Comparison of ENCODE assay signal across 15 cellular contexts in the genomic region with DNA sequence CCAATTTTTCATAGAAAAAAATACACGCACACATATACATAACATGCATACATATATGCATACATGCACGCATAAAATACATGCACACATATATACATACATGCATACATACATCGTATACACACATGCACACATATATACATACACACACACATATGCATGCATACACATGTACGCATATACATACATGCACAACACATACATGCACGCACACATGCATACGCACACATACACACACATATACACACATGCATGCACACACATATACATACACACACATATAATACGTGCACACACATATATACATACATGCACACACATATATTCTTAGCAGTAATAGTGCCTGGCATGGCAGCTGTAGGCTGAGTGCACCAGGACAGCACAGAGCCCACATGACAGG.
"Had no signal": no experiment of that assay in that cellular context is flagged by ENCODE, and none has a peak within 500 bp of the region (broad histone marks: within the 10 kb centered on the region; RNA-seq: fewer than 3 reads in every experiment).

No MANE protein-coding gene starts in this region.

- ATAC-seq: activated T-cell treated with anti-CD3 and anti-CD28 coated beads, Interleukin-2, amount 50 U/mL, for 4 hours; effector memory CD8-positive, alpha-beta T cell; pancreas; sciatic nerve; stimulated activated effector memory CD8-positive, alpha-beta T cell treated with anti-CD3 and anti-CD28 coated beads, Interleukin-12 subunit alpha, Interleukin-12 subunit beta, amount 100 ng/mL, for 72 hours had no signal

- H3K4me1 ChIP-seq: adrenal gland, pancreas, testis had no signal

- H3K4me3 Mint-ChIP-seq: activated CD4-positive, alpha-beta T cell treated with anti-CD3 and anti-CD28 coated beads, Interleukin-2, amount 10 ng/mL, durations not matched to agents 24 days and 14 days; activated naive CD4-positive, alpha-beta T cell treated with anti-CD3 and anti-CD28 coated beads, Interleukin-2, amount 50 U/mL, for 24 hours; activated T-cell treated with anti-CD3 and anti-CD28 coated beads, Interleukin-2, amount 50 U/mL, for 4 hours; effector memory CD8-positive, alpha-beta T cell; memory B cell; stimulated activated effector memory CD8-positive, alpha-beta T cell treated with anti-CD3 and anti-CD28 coated beads, Interleukin-12 subunit alpha, Interleukin-12 subunit beta, amount 100 ng/mL, for 72 hours had no signal

- H3K4me2 ChIP-seq: smooth muscle cell had no signal

- H3K27me3 ChIP-seq: adrenal gland, pancreas, testis, upper lobe of left lung had no signal

- H3K9me3 Mint-ChIP-seq: activated CD4-positive, alpha-beta T cell treated with anti-CD3 and anti-CD28 coated beads, Interleukin-2, amount 10 ng/mL, durations not matched to agents 24 days and 14 days; activated naive CD4-positive, alpha-beta T cell treated with anti-CD3 and anti-CD28 coated beads, Interleukin-2, amount 50 U/mL, for 24 hours; activated T-cell treated with anti-CD3 and anti-CD28 coated beads, Interleukin-2, amount 50 U/mL, for 4 hours; effector memory CD8-positive, alpha-beta T cell; memory B cell; stimulated activated effector memory CD8-positive, alpha-beta T cell treated with anti-CD3 and anti-CD28 coated beads, Interleukin-12 subunit alpha, Interleukin-12 subunit beta, amount 100 ng/mL, for 72 hours had no signal

- H3K4me3 ChIP-seq: adrenal gland, pancreas, smooth muscle cell, testis, upper lobe of left lung had no signal

- H3K27me3 Mint-ChIP-seq: activated CD4-positive, alpha-beta T cell treated with anti-CD3 and anti-CD28 coated beads, Interleukin-2, amount 10 ng/mL, durations not matched to agents 24 days and 14 days; activated naive CD4-positive, alpha-beta T cell treated with anti-CD3 and anti-CD28 coated beads, Interleukin-2, amount 50 U/mL, for 24 hours; effector memory CD8-positive, alpha-beta T cell; memory B cell had no signal

- H3K27ac Mint-ChIP-seq: activated CD4-positive, alpha-beta T cell treated with anti-CD3 and anti-CD28 coated beads, Interleukin-2, amount 10 ng/mL, durations not matched to agents 24 days and 14 days; activated naive CD4-positive, alpha-beta T cell treated with anti-CD3 and anti-CD28 coated beads, Interleukin-2, amount 50 U/mL, for 24 hours; stimulated activated effector memory CD8-positive, alpha-beta T cell treated with anti-CD3 and anti-CD28 coated beads, Interleukin-12 subunit alpha, Interleukin-12 subunit beta, amount 100 ng/mL, for 72 hours had no signal

- H3K27ac ChIP-seq: adrenal gland, pancreas, testis, upper lobe of left lung had no signal

- H3K9me3 ChIP-seq: adrenal gland, pancreas, testis, upper lobe of left lung had no signal

- DNase-seq: activated CD4-positive, alpha-beta T cell treated with anti-CD3 and anti-CD28 coated beads, Interleukin-2, amount 10 ng/mL, durations not matched to agents 24 days and 14 days; activated T-cell treated with anti-CD3 and anti-CD28 coated beads, Interleukin-2, amount 50 U/mL, for 4 hours; adrenal gland; dermis blood vessel endothelial cell; effector memory CD8-positive, alpha-beta T cell; foreskin fibroblast; stimulated activated CD4-positive, alpha-beta T cell treated with anti-CD3 and anti-CD28 coated beads, Interleukin-4, amount 100 ng/mL, for 1 hour; testis; upper lobe of left lung had no signal
